28 cellular contexts compared by ENCODE assay signal in the genomic region with DNA sequence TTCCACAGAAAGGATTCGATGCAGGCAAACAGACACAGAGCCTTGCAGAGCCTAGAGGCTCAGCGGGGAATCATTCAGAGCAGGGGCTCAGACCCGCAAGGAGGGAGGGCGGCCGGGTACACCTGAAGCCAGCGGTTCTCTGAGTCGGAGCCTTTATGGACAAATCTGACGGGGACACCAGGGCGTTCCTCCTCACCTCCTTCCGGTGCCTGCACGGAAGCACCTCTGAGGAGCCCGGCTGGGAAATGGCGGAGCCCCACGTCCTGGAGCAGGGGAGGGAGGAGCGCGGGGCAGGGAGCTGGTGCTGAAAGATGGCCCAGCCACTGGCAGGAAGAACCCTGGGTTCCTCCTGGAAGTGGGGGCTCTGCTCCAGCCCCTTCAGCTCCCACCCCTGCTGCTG.
"Had no signal": no experiment of that assay in that cellular context is flagged by ENCODE, and none has a peak within 500 bp of the region (broad histone marks: within the 10 kb centered on the region; RNA-seq: fewer than 3 reads in every experiment).

No MANE protein-coding gene starts in this region.

- H3K4me1 Mint-ChIP-seq: activated B cell treated with CpG ODN at 0.5 μM for 24 hours; activated CD4-positive, alpha-beta T cell treated with anti-CD3 and anti-CD28 coated beads, Interleukin-2, amount 10 ng/mL, durations not matched to agents 24 days and 14 days; activated CD8-positive, alpha-beta memory T cell treated with anti-CD3 and anti-CD28 coated beads, Interleukin-2, amount 10 ng/mL, durations not matched to agents 7 days and 5 days had no signal

- H3K9ac ChIP-seq: SK-N-SH had no signal

- ATAC-seq: activated CD8-positive, alpha-beta memory T cell treated with anti-CD3 and anti-CD28 coated beads, Interleukin-2, amount 10 ng/mL, durations not matched to agents 7 days and 5 days; activated T-cell treated with anti-CD3 and anti-CD28 coated beads, Interleukin-2, amount 50 U/mL, for 4 hours; Panc1 had no signal

- DNase-seq: activated B cell treated with CpG ODN at 0.5 μM for 24 hours; activated CD4-positive, alpha-beta T cell treated with anti-CD3 and anti-CD28 coated beads for 1 hour; activated CD4-positive, alpha-beta T cell treated with anti-CD3 and anti-CD28 coated beads, Interleukin-2, amount 10 ng/mL, durations not matched to agents 24 days and 14 days; activated CD4-positive, alpha-beta T cell treated with anti-CD3 and anti-CD28 coated beads, Interleukin-2, amount 50 U/mL, for 48 hours; activated CD8-positive, alpha-beta memory T cell treated with anti-CD3 and anti-CD28 coated beads, Interleukin-2, amount 10 ng/mL, durations not matched to agents 7 days and 5 days; activated gamma-delta T cell; activated naive CD4-positive, alpha-beta T cell treated with anti-CD3 and anti-CD28 coated beads for 36 hours; activated T-cell treated with anti-CD3 and anti-CD28 coated beads, Interleukin-2, amount 50 U/mL, for 4 hours; amygdala; MG63; MV-4-11; NCI-H1105; NCI-H1436; NCI-H1694 treated with DMSO at 0.1 percent for 48 hours; NCI-H2029 treated with DMSO at 0.1 percent for 48 hours; NCI-H345; NCI-H510A; NCI-H526 treated with DMSO at 0.1 percent for 48 hours; NCI-H82; Right ventricle myocardium superior; SJCRH30; SK-N-SH; SW 1271 had no signal

- H3K9me3 Mint-ChIP-seq: activated B cell treated with CpG ODN at 0.5 μM for 24 hours; activated CD4-positive, alpha-beta T cell treated with anti-CD3 and anti-CD28 coated beads, Interleukin-2, amount 10 ng/mL, durations not matched to agents 24 days and 14 days; activated naive CD4-positive, alpha-beta T cell treated with anti-CD3 and anti-CD28 coated beads for 36 hours; activated T-cell treated with anti-CD3 and anti-CD28 coated beads, Interleukin-2, amount 50 U/mL, for 4 hours; T-helper 1 cell treated with Interleukin-12 subunit alpha and Interleukin-12 subunit beta and Interleukin-4 antibody, amounts not matched to agents 30 μg/mL and 1 μg/mL, for 36 hours had no signal

- H3K36me3 ChIP-seq: MG63, SJCRH30 had no signal

- H3K9me3 ChIP-seq: MG63, SJCRH30 had no signal

- H3K27me3 Mint-ChIP-seq: activated B cell treated with CpG ODN at 0.5 μM for 24 hours had no signal

- H3K27me3 ChIP-seq: MG63 had no signal

- H3K4me3 ChIP-seq: MG63, SJCRH30 had no signal

- H3K9me2 ChIP-seq: SK-N-SH had no signal

- H3K27ac Mint-ChIP-seq: activated B cell treated with CpG ODN at 0.5 μM for 24 hours; activated CD4-positive, alpha-beta T cell treated with anti-CD3 and anti-CD28 coated beads, Interleukin-2, amount 10 ng/mL, durations not matched to agents 24 days and 14 days; activated CD8-positive, alpha-beta memory T cell treated with anti-CD3 and anti-CD28 coated beads, Interleukin-2, amount 10 ng/mL, durations not matched to agents 7 days and 5 days; activated naive CD4-positive, alpha-beta T cell treated with anti-CD3 and anti-CD28 coated beads for 36 hours; activated naive CD8-positive, alpha-beta T cell; brain; T-helper 1 cell treated with Interleukin-12 subunit alpha and Interleukin-12 subunit beta and Interleukin-4 antibody, amounts not matched to agents 30 μg/mL and 1 μg/mL, for 36 hours had no signal

- H3K4me2 ChIP-seq: SK-N-SH had no signal

- H3K27ac ChIP-seq: RWPE1, SJCRH30 had no signal

- H3K4me3 Mint-ChIP-seq: activated B cell treated with CpG ODN at 0.5 μM for 24 hours; activated CD4-positive, alpha-beta T cell treated with anti-CD3 and anti-CD28 coated beads, Interleukin-2, amount 10 ng/mL, durations not matched to agents 24 days and 14 days; activated CD8-positive, alpha-beta memory T cell treated with anti-CD3 and anti-CD28 coated beads, Interleukin-2, amount 10 ng/mL, durations not matched to agents 7 days and 5 days; activated naive CD4-positive, alpha-beta T cell treated with anti-CD3 and anti-CD28 coated beads for 36 hours; activated naive CD8-positive, alpha-beta T cell; activated T-cell treated with anti-CD3 and anti-CD28 coated beads, Interleukin-2, amount 50 U/mL, for 4 hours; brain; T-helper 1 cell treated with Interleukin-12 subunit alpha and Interleukin-12 subunit beta and Interleukin-4 antibody, amounts not matched to agents 30 μg/mL and 1 μg/mL, for 36 hours had no signal

- H3K36me3 Mint-ChIP-seq: activated CD8-positive, alpha-beta memory T cell treated with anti-CD3 and anti-CD28 coated beads, Interleukin-2, amount 10 ng/mL, durations not matched to agents 7 days and 5 days; activated naive CD8-positive, alpha-beta T cell; brain had no signal
